Comparison of ENCODE assay signal across 29 cellular contexts in genomic region chr7:38950309-38950708, GRCh38. TPM values are rescaled to one million over a fixed set of nuclear protein-coding genes. Genes with fewer than 3 reads are reported as not detected.
DNase-seq lines count a peak whose midpoint lies in the region; TF ChIP-seq lines count a peak whose summit lies in the region.
"Had no signal": no experiment of that assay in that cellular context is flagged by ENCODE, and none has a peak within 500 bp of the region (broad histone marks: within the 10 kb centered on the region; RNA-seq: fewer than 3 reads in every experiment).

No MANE protein-coding gene starts in this region.

- H3K36me3 Mint-ChIP-seq in activated CD4-positive, alpha-beta T cell treated with anti-CD3 and anti-CD28 coated beads, Interleukin-2, amount 10 ng/mL, durations not matched to agents 24 days and 14 days (ENCODE audit: low read depth): no peaks in the 10 kb centered on the region
- H3K36me3 Mint-ChIP-seq: naive B cell had no signal

- no peak overlapping the region for H3K27ac Mint-ChIP-seq in activated CD4-positive, alpha-beta T cell treated with anti-CD3 and anti-CD28 coated beads, Interleukin-2, amount 10 ng/mL, durations not matched to agents 24 days and 14 days
- H3K27ac Mint-ChIP-seq: activated CD4-positive, alpha-beta T cell treated with anti-CD3 and anti-CD28 coated beads for 36 hours; activated T-helper 2 cell treated with anti-CD3 and anti-CD28 coated beads, Interferon-gamma antibody, Interleukin-2, Interleukin-4, amounts not matched to agents 10 μg/mL and 5 μg/mL and 100 μg/mL, durations not matched to agents 14 hours and 24 hours and 36 hours; naive B cell had no signal

- H3K4me1 Mint-ChIP-seq in activated CD4-positive, alpha-beta T cell treated with anti-CD3 and anti-CD28 coated beads, Interleukin-2, amount 10 ng/mL, durations not matched to agents 24 days and 14 days: no peaks in the 10 kb centered on the region
- H3K4me1 Mint-ChIP-seq: activated CD4-positive, alpha-beta T cell treated with anti-CD3 and anti-CD28 coated beads for 36 hours; naive B cell had no signal

- in situ Hi-C loops in SK-MEL-5 (cut with HindIII; ENCODE audit: low pct_unique_long_range_greater_than_20kb, low sequenced_read_pairs): no loop called here

- no peaks in the 10 kb centered on the region for H3K36me3 ChIP-seq in KMS-11 (ENCODE audit: insufficient read depth)
- no peaks in the 10 kb centered on the region for H3K36me3 ChIP-seq in WERI-Rb-1
- H3K36me3 ChIP-seq in colonic mucosa: no peaks in the 10 kb centered on the region
- H3K36me3 ChIP-seq: BLaER1 treated with 17β-estradiol and CSF1 and Interleukin-3, amounts not matched to agents 10 nM and 100 nM; Peyer's patch; right atrium auricular region; suprapubic skin; upper lobe of left lung had no signal

- H3K27me3 ChIP-seq in KMS-11 (ENCODE audit: insufficient read depth, low read depth) (no peaks in the 10 kb centered on the region), WERI-Rb-1 (ENCODE audit: insufficient read depth, low read depth, severe bottlenecking) (no peaks in the 10 kb centered on the region), colonic mucosa (no peaks in the 10 kb centered on the region)
- H3K27me3 ChIP-seq: BLaER1 treated with 17β-estradiol and CSF1 and Interleukin-3, amounts not matched to agents 10 nM and 100 nM; Peyer's patch; right atrium auricular region; upper lobe of left lung had no signal

- no peaks in the 10 kb centered on the region for H4K20me1 ChIP-seq in KMS-11 (ENCODE audit: insufficient read depth)
- H4K20me1 ChIP-seq: BLaER1 treated with 17β-estradiol and CSF1 and Interleukin-3, amounts not matched to agents 10 nM and 100 nM had no signal

- H3K9ac ChIP-seq in KMS-11 (no peak overlapping the region), colonic mucosa (ENCODE audit: low read depth in 2 of 2, low read length in 2 of 2) (no peak overlapping the region)
- H3K9ac ChIP-seq: BLaER1 treated with 17β-estradiol and CSF1 and Interleukin-3, amounts not matched to agents 10 nM and 100 nM had no signal

- H2AFZ ChIP-seq in KMS-11 (ENCODE audit: low read depth): peak overlapping the region; percentile 10; the same call in 1 of the 2 replicates

- no peak overlapping the region for H3K4me3 Mint-ChIP-seq in activated CD4-positive, alpha-beta T cell treated with anti-CD3 and anti-CD28 coated beads, Interleukin-2, amount 10 ng/mL, durations not matched to agents 24 days and 14 days
- H3K4me3 Mint-ChIP-seq: activated CD4-positive, alpha-beta T cell treated with anti-CD3 and anti-CD28 coated beads for 36 hours; naive B cell had no signal

- H3K79me2 ChIP-seq in KMS-11 (ENCODE audit: insufficient read depth, low read depth): no peaks in the 10 kb centered on the region

- TF ChIP-seq CTCF in KMS-11 (conservative IDR thresholded peaks at IDR 0.05; ENCODE audit: low read depth, low read length) (no peak), fibroblast of pulmonary artery (IDR thresholded peaks at IDR 0.05; ENCODE audit: low read length, missing control alignments) (no peak), WERI-Rb-1 (IDR thresholded peaks at IDR 0.05; ENCODE audit: low read depth, low read length) (no peak), colonic mucosa (IDR thresholded peaks at IDR 0.05) (no peak)

- H3K27ac ChIP-seq in KMS-11 (no peak overlapping the region), WERI-Rb-1 (no peak overlapping the region), colonic mucosa (no peak overlapping the region)
- H3K27ac ChIP-seq: BLaER1 treated with 17β-estradiol and CSF1 and Interleukin-3, amounts not matched to agents 10 nM and 100 nM; Peyer's patch; right atrium auricular region; suprapubic skin; upper lobe of left lung had no signal

- peak; percentile 12 for DNase-seq in DMS53 treated with DMSO at 0.1 percent for 48 hours (lab: John Stamatoyannopoulos, UW; ENCODE audit: unreplicated experiment)
- DNase-seq in SK-MEL-5 (ENCODE audit: low read depth, low spot score): peak; percentile 11
- DNase-seq in fibroblast of pulmonary artery (ENCODE audit: low read depth): peak; percentile 17
- DNase-seq in activated T-cell treated with anti-CD3 and anti-CD28 coated beads, Interleukin-2, amount 50 U/mL, for 48 hours: no peak
- no peak for DNase-seq in WERI-Rb-1
- DNase-seq in colonic mucosa: no peak
- DNase-seq in activated CD4-positive, alpha-beta T cell treated with anti-CD3 and anti-CD28 coated beads, Interleukin-2, amount 10 ng/mL, durations not matched to agents 24 days and 14 days: no peak
- DNase-seq: activated CD4-positive, alpha-beta T cell treated with anti-CD3 and anti-CD28 coated beads for 36 hours; activated naive CD4-positive, alpha-beta T cell treated with anti-CD3 and anti-CD28 coated beads, Interleukin-2, amount 50 U/mL, for 16 hours; amygdala; Caco-2; effector CD4-positive, alpha-beta T cell; midbrain; naive B cell; NCI-H1930; NCI-H524 treated with DMSO at 0.1 percent for 48 hours; Peyer's patch; posterior cingulate gyrus; SHP77 treated with DMSO at 0.1 percent for 48 hours; stimulated activated naive CD4-positive, alpha-beta T cell treated with Interleukin-2 at 50 U/mL for 16 hours; SW 1271; upper lobe of left lung had no signal

- peaks cover 13% of the 10 kb centered on the region for H3K4me1 ChIP-seq in KMS-11 (ENCODE audit: low read depth, poor library complexity, severe bottlenecking)
- H3K4me1 ChIP-seq in colonic mucosa: no peaks in the 10 kb centered on the region
- H3K4me1 ChIP-seq: BLaER1 treated with 17β-estradiol and CSF1 and Interleukin-3, amounts not matched to agents 10 nM and 100 nM; Caco-2; Peyer's patch; suprapubic skin; upper lobe of left lung had no signal

- H3K4me2 ChIP-seq in KMS-11: peak overlapping the region; percentile 16; the same call in 1 of the 2 replicates
- H3K4me2 ChIP-seq: smooth muscle cell had no signal

- H3K27me3 Mint-ChIP-seq in activated CD4-positive, alpha-beta T cell treated with anti-CD3 and anti-CD28 coated beads, Interleukin-2, amount 10 ng/mL, durations not matched to agents 24 days and 14 days: no peaks in the 10 kb centered on the region

- no peak overlapping the region for H3K4me3 ChIP-seq in KMS-11 (IDR thresholded peaks at IDR 0.05; ENCODE audit: insufficient read depth, low read depth, low read length)
- H3K4me3 ChIP-seq in fibroblast of pulmonary artery (replicated peaks; ENCODE audit: low read depth, low read length): no peak overlapping the region
- no peak overlapping the region for H3K4me3 ChIP-seq in WERI-Rb-1 (ENCODE audit: low read depth, low read length)
- no peak overlapping the region for H3K4me3 ChIP-seq in colonic mucosa
- H3K4me3 ChIP-seq: BLaER1 treated with 17β-estradiol and CSF1 and Interleukin-3, amounts not matched to agents 10 nM and 100 nM; Peyer's patch; right atrium auricular region; smooth muscle cell; suprapubic skin; upper lobe of left lung had no signal

- H3K9me3 ChIP-seq in WERI-Rb-1 (ENCODE audit: severe bottlenecking): no peaks in the 10 kb centered on the region
- H3K9me3 ChIP-seq in colonic mucosa: no peaks in the 10 kb centered on the region
- H3K9me3 ChIP-seq: Caco-2, Peyer's patch, right atrium auricular region, suprapubic skin, upper lobe of left lung had no signal

- intact Hi-C loops in colonic mucosa (cut with DNase I): no loop called here
- intact Hi-C loops in activated CD4-positive, alpha-beta T cell treated with anti-CD3 and anti-CD28 coated beads, Interleukin-2, amount 10 ng/mL, durations not matched to agents 24 days and 14 days (cut with micrococcal nuclease): no loop called here

- H3K9me3 Mint-ChIP-seq in activated CD4-positive, alpha-beta T cell treated with anti-CD3 and anti-CD28 coated beads, Interleukin-2, amount 10 ng/mL, durations not matched to agents 24 days and 14 days: no peaks in the 10 kb centered on the region
- H3K9me3 Mint-ChIP-seq: activated T-helper 2 cell treated with anti-CD3 and anti-CD28 coated beads, Interferon-gamma antibody, Interleukin-2, Interleukin-4, amounts not matched to agents 10 μg/mL and 5 μg/mL and 100 μg/mL, durations not matched to agents 14 hours and 24 hours and 36 hours had no signal

RNA-seq across cellular contexts. Expression of gene POU6F2, which starts 27.4 kb away (rescaled TPM):
- 0.08 and 0.24 TPM in 2 replicates for total RNA-seq in SK-MEL-5 (2014; rRNA removed; shearing (Covaris generic))
- 0.11 and 0.20 TPM in 2 replicates for polyA plus RNA-seq in SK-MEL-5 (2015; cell fraction: cytosol; rRNA removed)
- polyA plus RNA-seq in SK-MEL-5 (2015; cell fraction: nucleus; rRNA removed): 0.11 and 4.4 TPM in 2 replicates
- 1 to 10 TPM in 1 of 2 donors, not detected in 1; 1.3 TPM for total RNA-seq in colonic mucosa
- total RNA-seq in activated CD4-positive, alpha-beta T cell treated with anti-CD3 and anti-CD28 coated beads, Interleukin-2, amount 10 ng/mL, durations not matched to agents 24 days and 14 days: 0.16 and 0.17 TPM in 2 replicates
- total RNA-seq: activated CD4-positive, alpha-beta T cell treated with anti-CD3 and anti-CD28 coated beads for 36 hours; suprapubic skin had no signal
- polyA plus RNA-seq: keratinocyte had no signal

RNA-seq across cellular contexts. Expression of gene VPS41, which starts 41.3 kb away (rescaled TPM):
- 86.0 and 92.6 TPM in 2 replicates for total RNA-seq in SK-MEL-5 (2014; rRNA removed; shearing (Covaris generic))
- polyA plus RNA-seq in SK-MEL-5 (2015; cell fraction: cytosol; rRNA removed): 32.0 and 38.7 TPM in 2 replicates
- 262 and 271 TPM in 2 replicates for polyA plus RNA-seq in SK-MEL-5 (2015; cell fraction: nucleus; rRNA removed)
- total RNA-seq in colonic mucosa: 10 to 100 TPM; 56.5 to 60.9 TPM
- 57.9 and 58.4 TPM in 2 replicates for total RNA-seq in activated CD4-positive, alpha-beta T cell treated with anti-CD3 and anti-CD28 coated beads, Interleukin-2, amount 10 ng/mL, durations not matched to agents 24 days and 14 days

Comparison
In these comparisons a context has a peak if more than half of its experiments do, and no peak if none do; other contexts are left out.
1. DNase-seq: peak in DMS53 treated with DMSO at 0.1 percent for 48 hours (single experiment), SK-MEL-5 (single experiment) and fibroblast of pulmonary artery (single experiment); none in activated T-cell treated with anti-CD3 and anti-CD28 coated beads, Interleukin-2, amount 50 U/mL, for 48 hours (0 of 2), WERI-Rb-1 (single experiment), colonic mucosa (single experiment) and activated CD4-positive, alpha-beta T cell treated with anti-CD3 and anti-CD28 coated beads, Interleukin-2, amount 10 ng/mL, durations not matched to agents 24 days and 14 days (single experiment).